18 cellular contexts compared by ENCODE assay signal in genomic region chr14:88327497-88327896, GRCh38. TPM values are rescaled to one million over a fixed set of nuclear protein-coding genes. Genes with fewer than 3 reads are reported as not detected.
DNase-seq lines count a peak whose midpoint lies in the region; ATAC-seq and TF ChIP-seq lines count a peak whose summit lies in the region.
"Had no signal": no experiment of that assay in that cellular context is flagged by ENCODE, and none has a peak within 500 bp of the region (broad histone marks: within the 10 kb centered on the region; RNA-seq: fewer than 3 reads in every experiment).

No MANE protein-coding gene starts in this region.

- H4K20me1 ChIP-seq in GM23338 (replicated peaks; ENCODE audit: insufficient read depth), result no peaks in the 10 kb centered on the region

- H3K27me3 ChIP-seq in GM23338 (ENCODE audit: insufficient read depth), result peaks cover 79% of the 10 kb centered on the region

- no peaks in the 10 kb centered on the region for H3K9me2 ChIP-seq in GM23338 (ENCODE audit: insufficient read depth)

- H3F3A ChIP-seq in GM23338 (replicated peaks; ENCODE audit: low read depth), result peaks cover 8% of the 10 kb centered on the region; the same call in 1 of the 2 replicates

- H3K4me1 ChIP-seq in GM23338 (ENCODE audit: insufficient read depth), result peaks cover 7% of the 10 kb centered on the region; the same call in 1 of the 2 replicates

- peak overlapping the region; percentile 76; the same call in 1 of the 2 replicates for H3K4me3 ChIP-seq in GM23338
- H3K4me3 ChIP-seq: SK-N-MC had no signal

- peaks cover 18% of the 10 kb centered on the region for H3K4me1 Mint-ChIP-seq in GM23338
- no peaks in the 10 kb centered on the region for H3K4me1 Mint-ChIP-seq in nephron
- H3K4me1 Mint-ChIP-seq in immature natural killer cell, result peaks cover 0 to 4% of the 10 kb centered on the region in 2 donors

- no peaks in the 10 kb centered on the region for H3K36me3 Mint-ChIP-seq in GM23338 (ENCODE audit: low read depth)
- H3K36me3 Mint-ChIP-seq in nephron (ENCODE audit: low read depth), result no peaks in the 10 kb centered on the region
- no peaks in the 10 kb centered on the region for H3K36me3 Mint-ChIP-seq in immature natural killer cell

- no peak overlapping the region for H2AFZ ChIP-seq in GM23338

- peak; percentile 48 for DNase-seq in DMS153 (lab: John Stamatoyannopoulos, UW)
- no peak for DNase-seq in DMS153 treated with DMSO at 0.1 percent for 48 hours (lab: John Stamatoyannopoulos, UW; ENCODE audit: unreplicated experiment)
- no peak for DNase-seq in GM23338 (ENCODE audit: low spot score)
- peak; percentile 91 to 96 for DNase-seq in NCI-H524 (lab: John Stamatoyannopoulos, UW)
- DNase-seq in superior temporal gyrus (ENCODE audit: extremely low spot score), result no peak
- DNase-seq in immature natural killer cell, result no peak
- DNase-seq: 8988T, Caco-2, HFFc6, MM.1S, NCI-H2081 treated with DMSO at 0.1 percent for 48 hours, T-helper 1 cell had no signal

- no peak overlapping the region for H3K27ac Mint-ChIP-seq in GM23338
- no peak overlapping the region for H3K27ac Mint-ChIP-seq in nephron
- no peak overlapping the region for H3K27ac Mint-ChIP-seq in immature natural killer cell
- H3K27ac Mint-ChIP-seq: HFFc6 had no signal

- peaks cover 53% of the 10 kb centered on the region for H3K27me3 Mint-ChIP-seq in GM23338 (ENCODE audit: insufficient read depth, low read depth, poor library complexity)
- peaks cover 87% of the 10 kb centered on the region for H3K27me3 Mint-ChIP-seq in nephron (ENCODE audit: low read depth)
- H3K27me3 Mint-ChIP-seq in immature natural killer cell (ENCODE audit: low read depth in 3 of 3), result peaks cover 17 to 37% (median 32%) of the 10 kb centered on the region in 3 donors

- H3K4me3 Mint-ChIP-seq in GM23338 (peak overlapping the region; percentile 83), nephron (peak overlapping the region in 2 of 3 experiments; percentile 4), immature natural killer cell (no peak overlapping the region)
- H3K4me3 Mint-ChIP-seq: HFFc6 had no signal

- no peaks in the 10 kb centered on the region for H3K36me3 ChIP-seq in GM23338 (ENCODE audit: insufficient read depth)

- H3K9me3 Mint-ChIP-seq in GM23338, result peaks cover 6% of the 10 kb centered on the region; the same call in 2 of the 3 replicates
- peaks cover 10% of the 10 kb centered on the region for H3K9me3 Mint-ChIP-seq in nephron
- peaks cover 0 to 2% (median 0%) of the 10 kb centered on the region in 6 donors for H3K9me3 Mint-ChIP-seq in immature natural killer cell
- H3K9me3 Mint-ChIP-seq: HFFc6 had no signal

- ATAC-seq in GM23338 (no peak), HG02571 (IDR thresholded peaks at IDR 0.05; ENCODE audit: unreplicated experiment) (no peak)
- ATAC-seq: Panc1, Right ventricle myocardium inferior had no signal

- TF ChIP-seq CTCF in GM23338 (conservative IDR thresholded peaks at IDR 0.05; ENCODE audit: low read depth in 2 of 2) (no peak), nephron (IDR thresholded peaks at IDR 0.05; ENCODE audit: unreplicated experiment in 3 of 3) (no peak)

- H3K79me2 ChIP-seq in GM23338 (replicated peaks; ENCODE audit: insufficient read depth), result no peaks in the 10 kb centered on the region

- H3K27ac ChIP-seq in GM23338 (ENCODE audit: low read depth), result no peak overlapping the region
- H3K27ac ChIP-seq: KMS-11, SK-N-MC had no signal

- no peak overlapping the region for H3K4me2 ChIP-seq in GM23338
- H3K4me2 ChIP-seq: KMS-11 had no signal

TF ChIP-seq in GM23338, 12 proteins besides CTCF, POLR2A, EP300 and RAD21 (continues in another document):
- TF ChIP-seq EZH2phosphoT487 (IDR thresholded peaks at IDR 0.05; ENCODE audit: unreplicated experiment) (no peak), ETS1 (IDR thresholded peaks at IDR 0.05) (no peak), REST (IDR thresholded peaks at IDR 0.05; ENCODE audit: unreplicated experiment) (no peak), STAT1 (IDR thresholded peaks at IDR 0.05; ENCODE audit: unreplicated experiment) (no peak), ZNF331 (CRISPR knock-in tag; IDR thresholded peaks at IDR 0.05; ENCODE audit: low read depth) (no peak), NANOG (IDR thresholded peaks at IDR 0.05; ENCODE audit: borderline replicate concordance) (no peak), ZNF114 (CRISPR knock-in tag; IDR thresholded peaks at IDR 0.05) (no peak), POLR2AphosphoS5 (IDR thresholded peaks at IDR 0.05; ENCODE audit: low read depth) (no peak), JUNB (IDR thresholded peaks at IDR 0.05; ENCODE audit: unreplicated experiment) (no peak)

RNA-seq across cellular contexts. Expression of gene KCNK10, which starts 4.4 kb away (rescaled TPM):
- 1.0 TPM in 2 replicates for total RNA-seq in GM23338 (2014; rRNA removed; shearing (Covaris generic))
- polyA plus RNA-seq in GM23338 (2016; fragmentation: Nextera tagmentation; extraction: Ambion mirVana) (0.07 and 0.29 TPM in 2 replicates), immature natural killer cell (not detected)
- total RNA-seq: HFFc6, Right ventricle myocardium inferior had no signal

RNA-seq across cellular contexts. Expression of gene SPATA7, which starts 58.0 kb away (rescaled TPM):
- total RNA-seq in GM23338 (2014; rRNA removed; shearing (Covaris generic)), result 11.7 and 16.5 TPM in 2 replicates
- polyA plus RNA-seq in GM23338 (2016; fragmentation: Nextera tagmentation; extraction: Ambion mirVana), result 15.2 and 17.8 TPM in 2 replicates
- polyA plus RNA-seq in immature natural killer cell, result 1 to 10 TPM; 1.5 to 4.6 (median 4.3) TPM

Comparison
In these comparisons a context has a peak if more than half of its experiments do, and no peak if none do; other contexts are left out.
1. DNase-seq: peak in DMS153 (single experiment) and NCI-H524 (2 of 2); none in DMS153 treated with DMSO at 0.1 percent for 48 hours (single experiment), GM23338 (single experiment), superior temporal gyrus (single experiment) and immature natural killer cell (0 of 3).
2. H3K4me3 Mint-ChIP-seq: peak in GM23338 (single experiment) and nephron (2 of 3); none in immature natural killer cell (0 of 5).